ENCODE assay signal across 16 cellular contexts in the genomic region with DNA sequence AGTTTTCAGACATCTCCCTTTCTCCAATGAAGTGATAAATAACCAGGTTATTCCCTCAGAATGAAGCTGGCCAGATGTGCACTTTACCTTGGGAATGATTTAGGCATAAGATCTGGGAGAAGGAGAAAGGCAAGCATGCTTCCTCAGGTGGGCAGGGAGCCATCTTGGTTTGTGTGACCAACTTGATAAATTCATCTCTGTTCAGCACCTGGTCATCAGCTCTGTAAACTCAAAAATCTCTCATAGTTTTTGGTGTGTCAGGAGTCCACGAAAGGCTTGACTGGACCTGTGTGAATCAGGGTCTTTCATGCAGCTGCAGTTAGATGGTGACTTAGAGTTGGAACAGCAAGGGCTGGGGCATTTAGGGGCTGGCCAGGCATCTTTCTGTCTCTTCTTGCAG. TPM values are rescaled to one million over a fixed set of nuclear protein-coding genes. Genes with fewer than 3 reads are reported as not detected.
DNase-seq lines count a peak whose midpoint lies in the region; ATAC-seq, FAIRE-seq and TF ChIP-seq lines count a peak whose summit lies in the region.
"Had no signal": no experiment of that assay in that cellular context is flagged by ENCODE, and none has a peak within 500 bp of the region (broad histone marks: within the 10 kb centered on the region; RNA-seq: fewer than 3 reads in every experiment).

No MANE protein-coding gene starts in this region.

- no peaks in the 10 kb centered on the region for H3K79me2 ChIP-seq in mammary epithelial cell (ENCODE audit: insufficient read depth, low read length)
- peaks cover 0 to 8% of the 10 kb centered on the region in 2 experiments; a peak in 2 of 4 replicates for H3K79me2 ChIP-seq in H1 (ENCODE audit: control insufficient read depth in 1 of 2, insufficient read depth in 2 of 2, low read length in 2 of 2)
- H3K79me2 ChIP-seq in smooth muscle cell (ENCODE audit: low read depth) = peaks cover 75% of the 10 kb centered on the region

- no peak for TF ChIP-seq EP300 in H1 (IDR thresholded peaks at IDR 0.05; ENCODE audit: borderline replicate concordance in 1 of 2, low read depth in 2 of 2, low read length in 2 of 2)

- no peak overlapping the region for H4K91ac ChIP-seq in H1 (replicated peaks; ENCODE audit: insufficient read length, low read length)

- dilution Hi-C loops in mammary epithelial cell (cut with HindIII; ENCODE audit: low sequenced_read_pairs) = no loop called here

- H3K27ac ChIP-seq in mammary epithelial cell (ENCODE audit: insufficient read depth, low read depth, low read length) = no peak overlapping the region
- H3K27ac ChIP-seq in H1 (ENCODE audit: low read depth, low read length) = no peak overlapping the region
- H3K27ac ChIP-seq in smooth muscle cell (ENCODE audit: low read depth) = peak overlapping the region; percentile 58
- no peak overlapping the region for H3K27ac ChIP-seq in heart right ventricle
- H3K27ac ChIP-seq: BLaER1 had no signal

- no peak overlapping the region for H3K23ac ChIP-seq in H1 (ENCODE audit: insufficient read length)

- ATAC-seq in heart right ventricle (no peak), GM18861 (IDR thresholded peaks at IDR 0.05; ENCODE audit: unreplicated experiment) (no peak)
- ATAC-seq: HCT116 had no signal

- no peak overlapping the region for H2BK15ac ChIP-seq in H1 (ENCODE audit: low read length)

- POLR2A ChIA-PET in MCF 10A (lab: Yijun Ruan, JAX) (no interaction called here), H1 (lab: Charles Lee; ENCODE audit: partially characterized antibody) (interaction anchor here (1.0 kb wide), 1 partner anchor 10 kb away, joined by 3 read pairs; no protein-coding TSS in a partner anchor)

- 55% methylated on average over 1 of the region's 1 CpG for WGBS in mammary epithelial cell (ENCODE audit: low coverage, missing lambda C conversion rate)
- WGBS in H1 (ENCODE audit: extremely low coverage in 1 of 2, insufficient coverage in 1 of 2, insufficient read length in 1 of 2, insufficient replicate concordance in 2 of 2, low coverage in 1 of 2, low lambda C conversion rate in 2 of 2, missing lambda C conversion rate in 1 of 2), 2 experiments = 76% methylated on average over 1 of the region's 1 CpG; no CpG with 5 or more reads in 1 of the 2 experiments
- WGBS in smooth muscle cell (ENCODE audit: low lambda C conversion rate) = 97% methylated on average over 1 of the region's 1 CpG
- 84 to 91% methylated on average over 1 of the region's 1 CpG for WGBS in heart right ventricle, 2 donors

- H4K5ac ChIP-seq in H1 (ENCODE audit: insufficient read length, low read depth, low read length) = no peak overlapping the region

- CTCF ChIA-PET in MCF 10A (lab: Yijun Ruan, JAX) (interaction anchor here (1.2 kb wide), 1 partner anchor 11 kb away, joined by 5 read pairs; no protein-coding TSS in a partner anchor), mammary epithelial cell (lab: Charles Lee; ENCODE audit: low non-redundant PET) (interaction anchor here (0.6 kb wide), 1 partner anchor 83 kb away, joined by 5 read pairs; no protein-coding TSS in a partner anchor), H1 (lab: Charles Lee; ENCODE audit: partially characterized antibody) (no interaction called here)

- no peaks in the 10 kb centered on the region for H3K27me3 Mint-ChIP-seq in MCF 10A (ENCODE audit: insufficient read depth, unreplicated experiment)

- H3K4me1 Mint-ChIP-seq in MCF 10A (ENCODE audit: insufficient read depth, unreplicated experiment) = peaks cover 34% of the 10 kb centered on the region
- H3K4me1 Mint-ChIP-seq: CD8-positive, alpha-beta memory T cell had no signal

- BruUV-seq in MCF 10A (replicated peaks; lab: Mats Ljungman, UMichigan) (no TSS peak), mammary epithelial cell (replicated peaks; lab: Mats Ljungman, UMichigan) (no TSS peak)

- no peak overlapping the region for H3K18ac ChIP-seq in H1 (ENCODE audit: extremely low read depth, low read length)

- no peak overlapping the region for H3K4me2 ChIP-seq in mammary epithelial cell (ENCODE audit: insufficient read depth, low read depth, low read length)
- no peak overlapping the region for H3K4me2 ChIP-seq in H1 (ENCODE audit: insufficient read depth in 1 of 2, low read depth in 2 of 2, low read length in 2 of 2)
- no peak overlapping the region for H3K4me2 ChIP-seq in smooth muscle cell
- H3K4me2 ChIP-seq: BLaER1 had no signal

- H4K8ac ChIP-seq in H1 (ENCODE audit: extremely low read depth, insufficient read depth, low read length) = no peak overlapping the region

- DNase-seq in MCF 10A (ENCODE audit: unreplicated experiment) = no peak
- no peak for DNase-seq in mammary epithelial cell
- DNase-seq in H1 (ENCODE audit: low read depth in 1 of 2, low spot score in 2 of 2) = no peak
- DNase-seq in smooth muscle cell (lab: John Stamatoyannopoulos, UW; ENCODE audit: unreplicated experiment) = no peak
- DNase-seq in heart right ventricle = no peak
- DNase-seq in mucosa of gallbladder (ENCODE audit: low spot score) = no peak
- DNase-seq: 8988T; AML-193; Caco-2; CD8-positive, alpha-beta memory T cell; DMS53; GF-D8 had no signal

- H3K23me2 ChIP-seq in H1 (ENCODE audit: low read depth, low read length) = no peaks in the 10 kb centered on the region

- no peak for TF ChIP-seq POLR2A in H1 (IDR thresholded peaks at IDR 0.05; ENCODE audit: control extremely low read depth in 1 of 2, low read depth in 2 of 2, low read length in 2 of 2)

- H3K4me3 ChIP-seq in mammary epithelial cell (replicated peaks in 1 of 3; ENCODE audit: insufficient read depth in 1 of 3, low read depth in 2 of 3, low read length in 3 of 3) (no peak overlapping the region), H1 (ENCODE audit: extremely low read depth in 1 of 4, insufficient read depth in 2 of 4, low read depth in 3 of 4, low read length in 4 of 4) (no peak overlapping the region), smooth muscle cell (no peak overlapping the region), heart right ventricle (no peak overlapping the region)
- H3K4me3 ChIP-seq: BLaER1 had no signal

- intact Hi-C loops in MCF 10A (cut with micrococcal nuclease) = no loop called here
- intact Hi-C loops in mammary epithelial cell (cut with micrococcal nuclease) = no loop called here
- intact Hi-C loops in heart right ventricle (cut with DNase I) = no loop called here

- no peak overlapping the region for H2AFZ ChIP-seq in mammary epithelial cell (ENCODE audit: low read depth, low read length)
- no peak overlapping the region for H2AFZ ChIP-seq in H1 (ENCODE audit: low read length)
- no peak overlapping the region for H2AFZ ChIP-seq in smooth muscle cell (ENCODE audit: low read depth)

- H3K4me1 ChIP-seq in mammary epithelial cell (ENCODE audit: insufficient read depth, low read length) = no peaks in the 10 kb centered on the region
- H3K4me1 ChIP-seq in H1 (replicated peaks in 1 of 4; ENCODE audit: control insufficient read depth in 3 of 4, insufficient read depth in 4 of 4, low read length in 3 of 4) = no peaks in the 10 kb centered on the region; a peak in 1 of 7 replicates
- H3K4me1 ChIP-seq in smooth muscle cell (ENCODE audit: low read depth) = no peaks in the 10 kb centered on the region
- H3K4me1 ChIP-seq in heart right ventricle = peaks cover 0 to 13% (median 0%) of the 10 kb centered on the region in 9 donors
- H3K4me1 ChIP-seq: BLaER1, Caco-2 had no signal

- no peak overlapping the region for H2BK120ac ChIP-seq in H1 (replicated peaks; ENCODE audit: low read depth, low read length)

- peaks cover 5% of the 10 kb centered on the region; the same call in 1 of the 2 replicates for H3K79me1 ChIP-seq in H1 (ENCODE audit: low read depth, low read length)

- no peaks in the 10 kb centered on the region for H3K9me3 ChIP-seq in mammary epithelial cell (replicated peaks; ENCODE audit: insufficient read depth, low read length)
- H3K9me3 ChIP-seq in H1 (ENCODE audit: insufficient read depth in 2 of 2, low read depth in 1 of 2, low read length in 1 of 2) = no peaks in the 10 kb centered on the region
- no peaks in the 10 kb centered on the region for H3K9me3 ChIP-seq in smooth muscle cell (replicated peaks; ENCODE audit: low read depth)
- no peaks in the 10 kb centered on the region for H3K9me3 ChIP-seq in heart right ventricle
- H3K9me3 ChIP-seq: BLaER1, Caco-2 had no signal

- H4K20me1 ChIP-seq in mammary epithelial cell (ENCODE audit: insufficient read depth, low read length) (no peaks in the 10 kb centered on the region), H1 (replicated peaks in 1 of 2; ENCODE audit: control insufficient read depth in 1 of 2, insufficient read depth in 2 of 2, low read length in 2 of 2) (peaks cover 0 to 3% of the 10 kb centered on the region in 2 experiments), smooth muscle cell (ENCODE audit: low read depth) (peaks cover 91% of the 10 kb centered on the region)
- H4K20me1 ChIP-seq: BLaER1 had no signal

- no peak overlapping the region for H3K4me3 Mint-ChIP-seq in MCF 10A (ENCODE audit: unreplicated experiment)
- H3K4me3 Mint-ChIP-seq: CD8-positive, alpha-beta memory T cell had no signal

- no peak overlapping the region for H2BK12ac ChIP-seq in H1 (ENCODE audit: low read depth, low read length)

- H2AK5ac ChIP-seq in H1 (ENCODE audit: low read depth, low read length) = no peak overlapping the region

- H3K36me3 ChIP-seq in mammary epithelial cell (ENCODE audit: insufficient read depth, low read length) = no peaks in the 10 kb centered on the region
- peaks cover 0 to 4% (median 0%) of the 10 kb centered on the region in 4 experiments; a peak in 1 of 8 replicates for H3K36me3 ChIP-seq in H1 (ENCODE audit: control insufficient read depth in 2 of 4, insufficient read depth in 4 of 4, low read length in 3 of 4)
- H3K36me3 ChIP-seq in smooth muscle cell (ENCODE audit: low read depth) = no peaks in the 10 kb centered on the region
- H3K36me3 ChIP-seq in heart right ventricle = no peaks in the 10 kb centered on the region
- H3K36me3 ChIP-seq: BLaER1 had no signal

- FAIRE-seq in H1 (lab: Jason Lieb, UNC) = no peak
- FAIRE-seq: H54 had no signal

- peak overlapping the region; percentile 90 for H3K27ac Mint-ChIP-seq in MCF 10A (ENCODE audit: low read depth, unreplicated experiment)
- H3K27ac Mint-ChIP-seq: CD8-positive, alpha-beta memory T cell had no signal

- TF ChIP-seq CTCF in MCF 10A (IDR thresholded peaks at IDR 0.05; ENCODE audit: unreplicated experiment) = no peak
- no peak for TF ChIP-seq CTCF in mammary epithelial cell (conservative IDR thresholded peaks at IDR 0.05 in 1 of 2, IDR thresholded peaks at IDR 0.05 in 1 of 2; ENCODE audit: extremely low read depth in 1 of 2, insufficient read depth in 1 of 2, low read depth in 1 of 2, low read length in 2 of 2)
- no peak for TF ChIP-seq CTCF in H1 (IDR thresholded peaks at IDR 0.05; ENCODE audit: control extremely low read depth in 1 of 3, insufficient read depth in 1 of 3, low read depth in 1 of 3, low read length in 3 of 3)
- TF ChIP-seq CTCF in smooth muscle cell (IDR thresholded peaks at IDR 0.05; ENCODE audit: borderline replicate concordance, insufficient read depth, poor library complexity, severe bottlenecking) = no peak
- no peak for TF ChIP-seq CTCF in heart right ventricle (IDR thresholded peaks at IDR 0.05)

- H3K36me3 Mint-ChIP-seq in MCF 10A (ENCODE audit: insufficient read depth, unreplicated experiment) = no peaks in the 10 kb centered on the region
- H3K36me3 Mint-ChIP-seq: CD8-positive, alpha-beta memory T cell had no signal

- H3K9ac ChIP-seq in mammary epithelial cell (ENCODE audit: insufficient read depth, low read length) (no peak overlapping the region), H1 (replicated peaks in 1 of 4; ENCODE audit: extremely low read depth in 1 of 4, low read depth in 3 of 4, low read length in 3 of 4) (no peak overlapping the region), smooth muscle cell (ENCODE audit: low read depth) (no peak overlapping the region)
- H3K9ac ChIP-seq: BLaER1 had no signal

- H2BK5ac ChIP-seq in H1 (ENCODE audit: low read depth, low read length) = no peak overlapping the region

- peaks cover 20% of the 10 kb centered on the region for H3F3A ChIP-seq in smooth muscle cell (ENCODE audit: low read depth)

- no peaks in the 10 kb centered on the region for H3K9me3 Mint-ChIP-seq in MCF 10A (ENCODE audit: unreplicated experiment)
- H3K9me3 Mint-ChIP-seq: CD8-positive, alpha-beta memory T cell had no signal

- H3K56ac ChIP-seq in H1 (replicated peaks; ENCODE audit: insufficient read length, low read depth, low read length) = no peak overlapping the region

- TF ChIP-seq RAD21 in H1 (IDR thresholded peaks at IDR 0.05 in 1 of 2, conservative IDR thresholded peaks at IDR 0.05 in 1 of 2; ENCODE audit: low read depth in 2 of 2, low read length in 2 of 2) = no peak

- no peak overlapping the region for H2BK20ac ChIP-seq in H1 (ENCODE audit: low read length)

- peaks cover under 1% of the 10 kb centered on the region for H3K27me3 ChIP-seq in mammary epithelial cell (ENCODE audit: insufficient read depth, low read length)
- no peaks in the 10 kb centered on the region for H3K27me3 ChIP-seq in H1 (replicated peaks in 1 of 4; ENCODE audit: control insufficient read depth in 3 of 4, extremely low read depth in 1 of 4, insufficient read depth in 3 of 4, low read length in 3 of 4)
- no peaks in the 10 kb centered on the region for H3K27me3 ChIP-seq in smooth muscle cell (ENCODE audit: low read depth)
- H3K27me3 ChIP-seq in heart right ventricle = peaks cover 0 to 5% (median 0%) of the 10 kb centered on the region in 7 donors
- H3K27me3 ChIP-seq: BLaER1 had no signal

- H3K14ac ChIP-seq in H1 (ENCODE audit: insufficient read length) = no peak overlapping the region

- in situ Hi-C loops in mammary epithelial cell (cut with MboI; ENCODE audit: low sequenced_read_pairs in 2 of 2) = no loop called here

- no peak overlapping the region for H3K4ac ChIP-seq in H1 (replicated peaks; ENCODE audit: insufficient read length, low read depth, low read length)

RNA-seq across cellular contexts. Expression of gene ENPP1, which starts 24.5 kb away (rescaled TPM):
- total RNA-seq in MCF 10A (2022) (1.4 and 2.8 TPM in 2 replicates), mammary epithelial cell (under 1 TPM; 0.40 to 0.67 TPM), smooth muscle cell (433 and 501 TPM in 2 replicates), heart right ventricle (1 to 10 TPM; 1.1 to 3.2 (median 2.1) TPM), mucosa of gallbladder (4.5 TPM)
- polyA plus RNA-seq in mammary epithelial cell (0.17 TPM), H1 (2011; rRNA removed) (6.9 and 10.1 TPM in 2 replicates), smooth muscle cell (193 and 329 TPM in 2 replicates), heart right ventricle (1 to 10 TPM in 1 of 2 donors, under 1 TPM in 1; 0.45 to 2.3 TPM)
- not detected for polyA minus RNA-seq in mammary epithelial cell
- total RNA-seq in H1 (2021; fragmentation: NEBNext Ultra II Directional; extraction: Animal tissue kit (Norgen Biotek cat#: 25700)) = 32.5 and 39.1 TPM in 2 replicates
- 10.4 TPM for polyA plus RNA-seq in H1 (2011; cell fraction: cytosol; rRNA removed)
- 7.6 TPM for polyA plus RNA-seq in H1 (2011; cell fraction: nucleus; rRNA removed)
- polyA plus RNA-seq in H1 (2012, experiment 1 of 2) = 8.7 to 19.2 TPM (median 10.0 TPM) in 4 replicates
- 1.1 TPM for polyA plus RNA-seq in H1 (2012, experiment 2 of 2)
- polyA plus RNA-seq in H1 (2013, experiment 1 of 2) = 32.4 TPM
- polyA plus RNA-seq in H1 (2013, experiment 2 of 2) = 33.9 TPM
- polyA minus RNA-seq in H1 (2011; rRNA and poly(A)+ RNA removed) = 34.4 and 46.8 TPM in 2 replicates
- polyA minus RNA-seq in H1 (2011; cell fraction: cytosol; rRNA and poly(A)+ RNA removed) = 20.0 TPM
- polyA minus RNA-seq in H1 (2011; cell fraction: nucleus; rRNA and poly(A)+ RNA removed) = 23.8 TPM

Comparison
In these comparisons a context has a peak if more than half of its experiments do, and no peak if none do; other contexts are left out.
1. RNA of gene ENPP1, which starts 24.5 kb away (total RNA-seq): 433 to 501 TPM in smooth muscle cell; 32.5 to 39.1 TPM in H1, 4.5 TPM in mucosa of gallbladder (single experiment), 1.4 to 2.8 TPM in MCF 10A, 1.1 to 3.2 TPM in heart right ventricle and 0.40 to 0.67 TPM in mammary epithelial cell; every median in the first group is over 10 times any median in the second.